9 cellular contexts compared by ENCODE assay signal in the genomic region with DNA sequence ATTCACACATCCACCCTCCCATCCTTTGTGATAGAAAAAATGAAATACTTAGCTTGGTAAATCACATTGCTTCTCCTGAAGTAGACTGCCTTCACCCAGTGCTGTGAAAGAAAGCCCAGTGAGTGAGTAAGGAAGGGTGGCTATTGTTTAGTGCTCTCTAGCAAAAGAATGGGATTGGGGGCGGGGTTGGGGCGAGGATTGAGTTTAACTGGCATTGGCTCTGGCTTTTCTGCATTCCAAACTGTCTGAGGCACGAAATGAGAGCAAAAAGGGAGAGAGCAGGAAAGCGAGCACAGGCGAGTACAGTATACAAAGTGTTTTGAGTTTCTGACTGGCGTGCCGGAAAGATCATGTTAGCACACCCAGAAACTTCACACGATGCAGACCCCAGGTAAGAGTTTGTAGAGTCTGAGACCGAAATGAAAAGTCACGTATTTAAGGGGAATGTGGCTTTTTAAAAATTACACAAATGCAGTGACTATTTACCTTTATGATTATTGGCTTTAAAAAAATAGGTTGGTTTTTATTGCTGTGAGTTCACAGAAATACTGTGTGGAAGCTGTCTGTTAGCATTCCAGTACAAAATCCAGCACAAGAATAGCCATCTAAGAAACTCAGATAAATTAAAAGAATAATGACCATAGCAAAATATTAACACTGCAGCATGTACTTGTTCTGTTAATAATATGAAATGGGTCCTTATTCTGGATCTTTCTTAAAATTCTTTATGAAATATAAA.
DNase-seq lines count a peak whose midpoint lies in the region; ATAC-seq and TF ChIP-seq lines count a peak whose summit lies in the region.
"Had no signal": no experiment of that assay in that cellular context is flagged by ENCODE, and none has a peak within 500 bp of the region (broad histone marks: within the 10 kb centered on the region; RNA-seq: fewer than 3 reads in every experiment).

No MANE protein-coding gene starts in this region.

- TF ChIP-seq CTCF in PC-9 (conservative IDR thresholded peaks at IDR 0.05), result no peak
- no peak for TF ChIP-seq CTCF in nephron (IDR thresholded peaks at IDR 0.05; ENCODE audit: unreplicated experiment in 3 of 3)

- H3K9me3 ChIP-seq in PC-9 (ENCODE audit: insufficient read depth, low read depth), result peaks cover 5% of the 10 kb centered on the region

- no peaks in the 10 kb centered on the region for H3K36me3 ChIP-seq in PC-9 (ENCODE audit: low read depth)

- H4K20me1 ChIP-seq in PC-9 (ENCODE audit: insufficient read depth), result 0 out of 2 replicates have a peak, but pooled peaks cover 3% of the 10 kb centered on the region

- H3K4me1 ChIP-seq in PC-9 (replicated peaks; ENCODE audit: insufficient read depth), result peaks cover 43% of the 10 kb centered on the region

- H3K9me2 ChIP-seq in PC-9 (ENCODE audit: insufficient read depth), result no peaks in the 10 kb centered on the region

- peak overlapping the region; percentile 79 for H3K27ac ChIP-seq in PC-9

- CTCF ChIA-PET in PC-9 (lab: Charles Lee), result interaction anchor here (0.6 kb wide), 1 partner anchor 754 kb away, joined by 4 read pairs; no protein-coding TSS in a partner anchor

- no peaks in the 10 kb centered on the region for H3K9me3 Mint-ChIP-seq in nephron

- no peak overlapping the region for H2AFZ ChIP-seq in PC-9

- no peak for ATAC-seq in GM18517 (IDR thresholded peaks at IDR 0.05; ENCODE audit: unreplicated experiment)
- ATAC-seq in HG02840 (IDR thresholded peaks at IDR 0.05; ENCODE audit: low FRiP score, unreplicated experiment), result no peak
- no peak for ATAC-seq in HG03521 (IDR thresholded peaks at IDR 0.05; ENCODE audit: unreplicated experiment)
- ATAC-seq: K562 had no signal

- TSS peak; percentile 48 for BruUV-seq in PC-9 (replicated peaks; lab: Mats Ljungman, UMichigan)

- no peaks in the 10 kb centered on the region for H3K27me3 ChIP-seq in PC-9 (ENCODE audit: insufficient read depth, low read depth)

- no peaks in the 10 kb centered on the region for H3K27me3 Mint-ChIP-seq in nephron (ENCODE audit: low read depth)

- DNase-seq in AG08396 (ENCODE audit: low spot score) (peak; percentile 71), PC-9 (peak; percentile 89 to 90), fibroblast of gingiva (ENCODE audit: low read depth) (peak; percentile 81)
- no peak for DNase-seq in central memory CD4-positive, alpha-beta T cell

- peak overlapping the region; percentile 86 to 92 (median 89) for H3K27ac Mint-ChIP-seq in nephron

- POLR2A ChIA-PET in PC-9 (lab: Charles Lee; ENCODE audit: unreplicated experiment), result no interaction called here

- peaks cover 35% of the 10 kb centered on the region for H3K79me2 ChIP-seq in PC-9 (ENCODE audit: low read depth)

- peaks cover 40% of the 10 kb centered on the region for H3K4me1 Mint-ChIP-seq in nephron

- H3F3A ChIP-seq in PC-9 (ENCODE audit: insufficient read depth, low read depth), result peaks cover 27% of the 10 kb centered on the region

- intact Hi-C loops in PC-9 (cut with micrococcal nuclease; ENCODE audit: unreplicated experiment), result loop anchor here (2.0 kb wide), 1 partner anchor 33 kb away; no protein-coding TSS in a partner anchor

- peak overlapping the region; percentile 68 for H3K4me2 ChIP-seq in PC-9

- H3K36me3 Mint-ChIP-seq in nephron (ENCODE audit: low read depth), result no peaks in the 10 kb centered on the region

- H3K4me3 Mint-ChIP-seq in nephron, result peak overlapping the region; percentile 63 to 75 (median 74)

- H3K4me3 ChIP-seq in PC-9, result peak overlapping the region; percentile 43; the same call in 1 of the 2 replicates
- H3K4me3 ChIP-seq: K562 had no signal
